In genomic region chr11:3642071-3642951, GRCh38 we compare ENCODE assay signal across 8 cellular contexts. TPM values are rescaled to one million over a fixed set of nuclear protein-coding genes. Genes with fewer than 3 reads are reported as not detected.
A peak's percentile ranks its signal among the peaks of the same experiment; 100 is the strongest.
DNase-seq lines count a peak whose midpoint lies in the region; ATAC-seq and TF ChIP-seq lines count a peak whose summit lies in the region.

No MANE protein-coding gene starts in this region.

- DNase-seq in CD14-positive monocyte (ENCODE audit: low spot score) (no peak), HK-2 (ENCODE audit: unreplicated experiment) (peak; percentile 49), SJSA1 (ENCODE audit: low read depth in 1 of 2, low spot score in 2 of 2) (peak; percentile 63 to 78), germinal center (ENCODE audit: low spot score) (peak; percentile 53), stromal cell of bone marrow (ENCODE audit: low read depth) (peak; percentile 38)
- DNase-seq in activated naive CD4-positive, alpha-beta T cell (lab: John Stamatoyannopoulos, UW) = peak in 3 of 4 experiments; percentile 16 to 79 (median 66)

- H3K27me3 ChIP-seq in SJSA1 (replicated peaks) (peaks cover 39% of the 10 kb centered on the region), neutrophil (peaks cover 56% of the 10 kb centered on the region)

- TF ChIP-seq CTCF in CD14-positive monocyte (IDR thresholded peaks at IDR 0.05) (no peak), neutrophil (IDR thresholded peaks at IDR 0.05) (no peak)

- intact Hi-C loops in CD14-positive monocyte (cut with micrococcal nuclease) = no loop called here

- H3K4me3 ChIP-seq in SJSA1 = peak overlapping the region; percentile 29
- H3K4me3 ChIP-seq in neutrophil (ENCODE audit: low read depth in 1 of 2, low read length in 1 of 2) = peak overlapping the region; percentile 10 to 29

- H3K4me1 Mint-ChIP-seq in CD14-positive monocyte = peaks cover 27% of the 10 kb centered on the region

- H3K4me3 Mint-ChIP-seq in CD14-positive monocyte = peak overlapping the region; percentile 80 to 93

- peak overlapping the region in 2 of 7 donors; percentile 50 to 60 for H3K27ac Mint-ChIP-seq in CD14-positive monocyte

- 0 out of 2 replicates have a peak, but pooled peaks cover 6% of the 10 kb centered on the region for H3K9me3 ChIP-seq in SJSA1 (replicated peaks)
- H3K9me3 ChIP-seq in neutrophil = no peaks in the 10 kb centered on the region

- H3K4me1 ChIP-seq in SJSA1 (replicated peaks) (peaks cover 13% of the 10 kb centered on the region), neutrophil (ENCODE audit: control insufficient read depth in 1 of 2, insufficient read depth in 1 of 2, low read depth in 1 of 2, low read length in 1 of 2) (peaks cover 9 to 11% of the 10 kb centered on the region in 2 experiments)

- peaks cover 0 to 1% of the 10 kb centered on the region in 2 donors for H3K36me3 Mint-ChIP-seq in CD14-positive monocyte

- peaks cover 0 to 20% (median 9%) of the 10 kb centered on the region in 7 donors for H3K9me3 Mint-ChIP-seq in CD14-positive monocyte

- no peak for ATAC-seq in HG02571 (IDR thresholded peaks at IDR 0.05; ENCODE audit: unreplicated experiment)

- peaks cover 3% of the 10 kb centered on the region; the same call in 1 of the 2 replicates for H3K36me3 ChIP-seq in SJSA1
- H3K36me3 ChIP-seq in neutrophil = no peaks in the 10 kb centered on the region

- H3K27ac ChIP-seq in SJSA1 = no peak overlapping the region
- no peak overlapping the region for H3K27ac ChIP-seq in neutrophil

- peaks cover 19 to 40% (median 32%) of the 10 kb centered on the region in 3 donors for H3K27me3 Mint-ChIP-seq in CD14-positive monocyte (ENCODE audit: low read depth in 3 of 3)

RNA-seq across cellular contexts. Expression of gene ART5, which starts 0.5 kb away (rescaled TPM):
- polyA plus RNA-seq in CD14-positive monocyte = not detected
- total RNA-seq in SJSA1 (2014; rRNA removed; shearing (Covaris generic)) = not detected in 2 replicates

RNA-seq across cellular contexts. Expression of gene ART1, which starts 2.6 kb away (rescaled TPM):
- polyA plus RNA-seq in CD14-positive monocyte = not detected
- total RNA-seq in SJSA1 (2014; rRNA removed; shearing (Covaris generic)) = not detected in 2 replicates

RNA-seq across cellular contexts. Expression of gene CHRNA10, which starts 28.9 kb away (rescaled TPM):
- not detected for polyA plus RNA-seq in CD14-positive monocyte
- total RNA-seq in SJSA1 (2014; rRNA removed; shearing (Covaris generic)) = 0.28 and 0.71 TPM in 2 replicates
